ENCODE assay signal across 2 cellular contexts in the genomic region with DNA sequence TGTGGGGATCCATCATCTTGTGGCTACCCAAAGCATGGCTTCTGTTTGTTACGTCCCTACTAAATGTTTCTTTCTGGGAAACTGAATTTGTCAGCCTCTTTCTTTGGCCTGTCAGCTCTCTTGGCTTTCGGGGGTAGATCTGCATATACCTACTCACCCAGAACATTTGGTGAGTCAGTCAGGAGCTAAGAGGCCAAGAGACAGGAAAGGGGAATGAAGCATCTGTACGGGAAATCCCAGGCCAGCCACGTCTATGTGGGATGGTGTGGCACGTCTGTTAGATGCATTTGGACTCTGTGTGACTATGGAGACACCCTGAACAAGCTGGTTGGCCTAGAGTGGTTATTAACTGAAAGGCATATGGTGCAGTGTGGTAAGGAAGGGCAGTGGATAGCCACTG.
TF ChIP-seq lines count a peak whose summit lies in the region.

No MANE protein-coding gene starts in this region.

TF ChIP-seq in H1, 55 proteins besides CTCF, POLR2A, EP300 and RAD21 (continued from another document):
- TF ChIP-seq, protein P1, sequence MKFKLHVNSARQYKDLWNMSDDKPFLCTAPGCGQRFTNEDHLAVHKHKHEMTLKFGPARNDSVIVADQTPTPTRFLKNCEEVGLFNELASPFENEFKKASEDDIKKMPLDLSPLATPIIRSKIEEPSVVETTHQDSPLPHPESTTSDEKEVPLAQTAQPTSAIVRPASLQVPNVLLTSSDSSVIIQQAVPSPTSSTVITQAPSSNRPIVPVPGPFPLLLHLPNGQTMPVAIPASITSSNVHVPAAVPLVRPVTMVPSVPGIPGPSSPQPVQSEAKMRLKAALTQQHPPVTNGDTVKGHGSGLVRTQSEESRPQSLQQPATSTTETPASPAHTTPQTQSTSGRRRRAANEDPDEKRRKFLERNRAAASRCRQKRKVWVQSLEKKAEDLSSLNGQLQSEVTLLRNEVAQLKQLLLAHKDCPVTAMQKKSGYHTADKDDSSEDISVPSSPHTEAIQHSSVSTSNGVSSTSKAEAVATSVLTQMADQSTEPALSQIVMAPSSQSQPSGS (IDR thresholded peaks at IDR 0.05; ENCODE audit: low read length): no peak
- no peak for TF ChIP-seq RBBP5 (IDR thresholded peaks at IDR 0.05; ENCODE audit: borderline replicate concordance, low read depth, low read length)
- TF ChIP-seq CREB1 (IDR thresholded peaks at IDR 0.05): no peak
- no peak for TF ChIP-seq CBX8 (IDR thresholded peaks at IDR 0.05; ENCODE audit: borderline replicate concordance, low read depth, low read length)
- TF ChIP-seq GTF2F1 (IDR thresholded peaks at IDR 0.05; ENCODE audit: borderline replicate concordance, low read depth, low read length): no peak
- no peak for TF ChIP-seq TBP (IDR thresholded peaks at IDR 0.05; ENCODE audit: low read depth, low read length)
- no peak for TF ChIP-seq SAP30 (IDR thresholded peaks at IDR 0.05; ENCODE audit: insufficient read depth, insufficient replicate concordance, low read length)
- no peak for TF ChIP-seq SP2 (IDR thresholded peaks at IDR 0.05; ENCODE audit: low read length)
- no peak for TF ChIP-seq RXRA (IDR thresholded peaks at IDR 0.05; ENCODE audit: insufficient read depth, low read depth, low read length)
- no peak for TF ChIP-seq JUN (IDR thresholded peaks at IDR 0.05; ENCODE audit: low read depth, low read length)
- no peak for TF ChIP-seq TAF7 (optimal IDR thresholded peaks at IDR 0.05; ENCODE audit: borderline replicate concordance, low read depth, low read length)
- TF ChIP-seq SIN3A (conservative IDR thresholded peaks at IDR 0.05 in 1 of 2, IDR thresholded peaks at IDR 0.05 in 1 of 2; ENCODE audit: low read depth in 1 of 2, low read length in 2 of 2): no peak
- TF ChIP-seq GABPA (IDR thresholded peaks at IDR 0.05; ENCODE audit: borderline replicate concordance, insufficient read depth, low read length): no peak
TF ChIP-seq in H1: peak in this region for 0.

TF ChIP-seq in WTC11, 78 proteins besides CTCF, POLR2A, EP300 and RAD21 (continued from another document):
- TF ChIP-seq, protein P2, sequence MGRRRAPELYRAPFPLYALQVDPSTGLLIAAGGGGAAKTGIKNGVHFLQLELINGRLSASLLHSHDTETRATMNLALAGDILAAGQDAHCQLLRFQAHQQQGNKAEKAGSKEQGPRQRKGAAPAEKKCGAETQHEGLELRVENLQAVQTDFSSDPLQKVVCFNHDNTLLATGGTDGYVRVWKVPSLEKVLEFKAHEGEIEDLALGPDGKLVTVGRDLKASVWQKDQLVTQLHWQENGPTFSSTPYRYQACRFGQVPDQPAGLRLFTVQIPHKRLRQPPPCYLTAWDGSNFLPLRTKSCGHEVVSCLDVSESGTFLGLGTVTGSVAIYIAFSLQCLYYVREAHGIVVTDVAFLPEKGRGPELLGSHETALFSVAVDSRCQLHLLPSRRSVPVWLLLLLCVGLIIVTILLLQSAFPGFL (CRISPR knock-in tag; IDR thresholded peaks at IDR 0.05; ENCODE audit: borderline replicate concordance): no peak
- TF ChIP-seq ZBTB43 (CRISPR knock-in tag; IDR thresholded peaks at IDR 0.05) (no peak), ZNF263 (CRISPR knock-in tag; IDR thresholded peaks at IDR 0.05; ENCODE audit: low read depth) (no peak)
